Comparison of ENCODE assay signal across 9 cellular contexts in genomic region chr20:43749734-43750294, GRCh38. TPM values are rescaled to one million over a fixed set of nuclear protein-coding genes. Genes with fewer than 3 reads are reported as not detected.
DNase-seq lines count a peak whose midpoint lies in the region; ATAC-seq and TF ChIP-seq lines count a peak whose summit lies in the region.
"Had no signal": no experiment of that assay in that cellular context is flagged by ENCODE, and none has a peak within 500 bp of the region (broad histone marks: within the 10 kb centered on the region; RNA-seq: fewer than 3 reads in every experiment).

No MANE protein-coding gene starts in this region.

- WGBS in right lobe of liver (ENCODE audit: insufficient coverage, low coverage, low lambda C conversion rate, missing lambda C conversion rate), result 12% methylated on average over 10 of the region's 23 CpGs

- TF ChIP-seq CTCF in choroid plexus epithelial cell (conservative IDR thresholded peaks at IDR 0.05; ENCODE audit: low read depth, low read length), result peak; percentile 85
- peak; percentile 98 to 100 (median 100) for TF ChIP-seq CTCF in right lobe of liver (IDR thresholded peaks at IDR 0.05)

- intact Hi-C loops in right lobe of liver (cut with DNase I), result loop anchor here (5.0 to 10.0 kb wide), 2 partner anchors 85 to 332 kb away; no protein-coding TSS in a partner anchor

- no peaks in the 10 kb centered on the region for H3K9me3 ChIP-seq in right lobe of liver

- DNase-seq in SIG-M5 treated with dmso at 0.1 percent for 504 hours (lab: John Stamatoyannopoulos, UW; ENCODE audit: unreplicated experiment), result peak; percentile 26
- DNase-seq in SIG-M5 (lab: John Stamatoyannopoulos, UW), result no peak
- peak; percentile 85 for DNase-seq in NCI-H2196 (lab: John Stamatoyannopoulos, UW; ENCODE audit: unreplicated experiment)
- peak; percentile 84 for DNase-seq in activated CD4-positive, alpha-beta T cell treated with anti-CD3 and anti-CD28 coated beads, Interleukin-2, amount 50 U/mL, for 1 hour
- peak; percentile 50 for DNase-seq in choroid plexus epithelial cell (ENCODE audit: low read depth)
- peak; percentile 81 to 85 (median 83) for DNase-seq in right lobe of liver
- peak; percentile 58 for DNase-seq in stimulated activated CD8-positive, alpha-beta memory T cell treated with anti-CD3 and anti-CD28 coated beads, Interleukin-12 subunit alpha, Interleukin-12 subunit beta, amount 100 ng/mL, for 24 hours (ENCODE audit: extremely low read depth)

- H3K36me3 ChIP-seq in right lobe of liver, result no peaks in the 10 kb centered on the region

- H3K27me3 ChIP-seq in right lobe of liver, result no peaks in the 10 kb centered on the region

- H3K4me1 ChIP-seq in right lobe of liver, result no peaks in the 10 kb centered on the region

- H3K27ac ChIP-seq in right lobe of liver, result no peak overlapping the region

- TF ChIP-seq POLR2A in right lobe of liver (IDR thresholded peaks at IDR 0.05), result no peak

- ATAC-seq in right lobe of liver (peak; percentile 93 to 97 (median 94)), HG03432 (IDR thresholded peaks at IDR 0.05; ENCODE audit: unreplicated experiment) (no peak)

- H3K4me3 ChIP-seq in choroid plexus epithelial cell (ENCODE audit: low read depth, low read length) (no peak overlapping the region), right lobe of liver (no peak overlapping the region)

RNA-seq across cellular contexts. Expression of gene GTSF1L, which starts 23.0 kb away (rescaled TPM):
- total RNA-seq in right lobe of liver, result not detected
- total RNA-seq: skeletal muscle tissue had no signal
